In the genomic region with DNA sequence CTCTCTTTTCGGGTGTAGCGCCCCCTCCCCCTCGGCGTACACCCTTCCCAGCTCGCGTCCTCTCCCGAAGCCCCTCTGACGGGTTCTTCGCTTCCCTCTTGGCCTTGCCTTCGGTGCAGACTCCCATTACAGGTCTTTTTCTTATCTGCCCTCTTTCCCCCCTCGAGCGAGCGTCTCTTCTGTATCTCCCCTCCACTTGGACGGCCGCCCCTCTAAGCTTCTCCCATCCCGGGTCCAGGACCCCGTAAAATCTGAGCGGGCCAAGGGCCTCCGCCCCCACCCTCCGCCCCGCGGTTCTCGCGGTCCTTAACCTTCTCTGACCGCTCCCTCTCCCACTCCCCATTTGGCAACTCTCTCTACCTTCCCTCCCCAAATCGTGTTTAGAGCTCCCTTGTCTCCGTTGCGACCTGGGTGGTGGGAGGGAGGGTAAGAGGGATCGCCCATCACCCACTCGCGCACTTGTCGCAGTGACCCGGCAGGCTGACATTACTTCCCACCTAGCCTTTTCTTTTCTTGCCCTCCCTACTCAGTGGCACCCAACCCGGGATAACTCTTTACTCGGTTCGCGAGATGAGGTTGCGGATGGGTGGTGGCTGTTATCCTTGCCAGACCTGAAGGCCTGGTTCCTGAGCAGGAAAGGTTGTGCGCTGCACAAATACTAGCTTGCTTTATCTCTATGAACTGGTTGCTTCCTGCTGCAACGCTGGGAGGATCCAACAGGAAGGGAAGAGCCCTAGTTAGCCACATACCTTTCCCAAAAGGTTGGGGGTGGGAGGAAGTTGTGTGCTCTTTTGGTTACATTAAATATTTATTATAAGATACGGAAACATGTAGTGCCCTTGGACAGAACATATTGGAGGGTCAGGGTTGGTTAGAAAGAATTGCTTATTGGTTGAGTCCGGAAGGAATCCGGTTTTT, we compare ENCODE assay signal across 8 cellular contexts. TPM values are rescaled to one million over a fixed set of nuclear protein-coding genes. Genes with fewer than 3 reads are reported as not detected.
DNase-seq lines count a peak whose midpoint lies in the region; ATAC-seq and TF ChIP-seq lines count a peak whose summit lies in the region.

No MANE protein-coding gene starts in this region.

- peak; percentile 57 for DNase-seq in ELR (ENCODE audit: low read depth)
- DNase-seq in HS-27A (ENCODE audit: low read depth): peak; percentile 8
- peak; percentile 66 for DNase-seq in SHP77 treated with DMSO at 0.1 percent for 48 hours (lab: John Stamatoyannopoulos, UW)
- DNase-seq in central memory CD4-positive, alpha-beta T cell: peak; percentile 12
- DNase-seq in islet precursor cell: peak; percentile 77
- DNase-seq in spleen: peak; percentile 84

- H3K36me3 ChIP-seq in spleen: peaks cover 0 to 13% (median 7%) of the 10 kb centered on the region in 6 donors

- WGBS in spleen, 5 donors: 1 to 2% (median 1%) methylated on average over 43 of the region's 43 CpGs

- H3K27me3 ChIP-seq in spleen (replicated peaks in 1 of 7): no peaks in the 10 kb centered on the region

- TF ChIP-seq POLR2A in spleen (IDR thresholded peaks at IDR 0.05) (peak in 1 of 3 donors; percentile 49), GM18505 (IDR thresholded peaks at IDR 0.05; ENCODE audit: borderline replicate concordance, extremely low read depth, insufficient read depth, insufficient read length) (no peak)

- H3K4me3 ChIP-seq in spleen: peak overlapping the region; percentile 83 to 97 (median 88)

- H3K4me1 ChIP-seq in spleen: peaks cover 19 to 59% (median 44%) of the 10 kb centered on the region in 6 donors

- H3K27ac ChIP-seq in spleen: peak overlapping the region; percentile 93 to 99 (median 96)

- intact Hi-C loops in spleen (cut with DNase I; ENCODE audit: low total_unique reads): no loop called here

- no peak for ATAC-seq in GM18505 (IDR thresholded peaks at IDR 0.05; ENCODE audit: unreplicated experiment)
- ATAC-seq in HG03342 (IDR thresholded peaks at IDR 0.05; ENCODE audit: unreplicated experiment): no peak

- no peak for TF ChIP-seq CTCF in spleen (IDR thresholded peaks at IDR 0.05 in 8 of 11, conservative IDR thresholded peaks at IDR 0.05 in 3 of 11)

- no peaks in the 10 kb centered on the region for H3K9me3 ChIP-seq in spleen

RNA-seq across cellular contexts. Expression of a gene that starts 0.9 kb away (rescaled TPM):
- total RNA-seq in spleen: 100 to 1,000 TPM; 173 to 313 (median 255) TPM
- 100 to 1,000 TPM in 2 of 3 donors, 10 to 100 TPM in 1; 86.7 to 153 (median 128) TPM for polyA plus RNA-seq in spleen

Comparison
In these comparisons a context has a peak if more than half of its experiments do, and no peak if none do; other contexts are left out.
1. DNase-seq: peak in every context shown above with its lines; median percentile 84 in spleen; 77 in islet precursor cell; 66 in SHP77 treated with DMSO at 0.1 percent for 48 hours; 57 in ELR; 12 in central memory CD4-positive, alpha-beta T cell; 8 in HS-27A.